Comparison of ENCODE assay signal across 13 cellular contexts in genomic region chr7:42910306-42910705, GRCh38. TPM values are rescaled to one million over a fixed set of nuclear protein-coding genes. Genes with fewer than 3 reads are reported as not detected.
DNase-seq lines count a peak whose midpoint lies in the region; ATAC-seq, FAIRE-seq and TF ChIP-seq lines count a peak whose summit lies in the region.
"Had no signal": no experiment of that assay in that cellular context is flagged by ENCODE, and none has a peak within 500 bp of the region (broad histone marks: within the 10 kb centered on the region; RNA-seq: fewer than 3 reads in every experiment).

No MANE protein-coding gene starts in this region.

- TF ChIP-seq CTCF in HepG2 (CRISPR knock-in tag; IDR thresholded peaks at IDR 0.05) = no peak
- TF ChIP-seq CTCF in right lobe of liver (IDR thresholded peaks at IDR 0.05) = no peak
- no peak for TF ChIP-seq CTCF in keratinocyte (optimal IDR thresholded peaks at IDR 0.05 in 1 of 3, IDR thresholded peaks at IDR 0.05 in 1 of 3, conservative IDR thresholded peaks at IDR 0.05 in 1 of 3; ENCODE audit: extremely low read depth in 1 of 3, insufficient read depth in 2 of 3, low read length in 3 of 3)
- TF ChIP-seq CTCF in type B pancreatic cell (conservative IDR thresholded peaks at IDR 0.05) = no peak

- peak overlapping the region; percentile 85 for H3K4me3 Mint-ChIP-seq in activated T-helper 17 cell treated with anti-CD3 and anti-CD28 coated beads, Interleukin-2, amount 50 U/mL, for 72 hours
- peak overlapping the region; percentile 96 for H3K4me3 Mint-ChIP-seq in type B pancreatic cell

- BruUV-seq in HepG2 (replicated peaks; lab: Mats Ljungman, UMichigan) = TSS peak; percentile 47

- H3K9ac ChIP-seq in HepG2 (ENCODE audit: insufficient read depth, low read depth, low read length) = no peak overlapping the region
- H3K9ac ChIP-seq in keratinocyte (ENCODE audit: control insufficient read depth, extremely low read depth, insufficient read depth, low read length) = no peak overlapping the region

- H3K36me3 ChIP-seq in HepG2 (replicated peaks in 1 of 2; ENCODE audit: control insufficient read depth in 1 of 2, insufficient read depth in 2 of 2, low read length in 2 of 2) (no peaks in the 10 kb centered on the region; a peak in 1 of 5 replicates), right lobe of liver (no peaks in the 10 kb centered on the region), keratinocyte (ENCODE audit: control insufficient read depth in 2 of 2, extremely low read depth in 1 of 2, insufficient read depth in 2 of 2, low read length in 2 of 2) (peaks cover 0 to 4% of the 10 kb centered on the region in 2 experiments)
- H3K36me3 ChIP-seq: colonic mucosa had no signal

- H4K20me1 ChIP-seq in HepG2 (ENCODE audit: insufficient read depth, low read length) (no peaks in the 10 kb centered on the region), keratinocyte (ENCODE audit: control insufficient read depth, extremely low read depth, insufficient read depth, low read length) (no peaks in the 10 kb centered on the region)

- no peak overlapping the region for H3K27ac Mint-ChIP-seq in activated T-helper 17 cell treated with anti-CD3 and anti-CD28 coated beads, Interleukin-2, amount 50 U/mL, for 72 hours
- no peak overlapping the region for H3K27ac Mint-ChIP-seq in type B pancreatic cell

- dilution Hi-C loops in keratinocyte (cut with MboI; ENCODE audit: extremely low pct_ligation_motif_present, low sequenced_read_pairs) = no loop called here

- POLR2A ChIA-PET in HepG2 (lab: Yijun Ruan, JAX) = interaction anchor here (1.0 to 2.1 kb wide), 2 partner anchors 22 kb away, joined by 3 to 7 read pairs; partner anchors contain the start of genes MRPL32 and PSMA2

- H3K27ac ChIP-seq in HepG2 (ENCODE audit: extremely low read length, insufficient read depth, low read length) (no peak overlapping the region), right lobe of liver (no peak overlapping the region), keratinocyte (ENCODE audit: control insufficient read depth, insufficient read depth, low read length) (no peak overlapping the region)
- H3K27ac ChIP-seq: colonic mucosa had no signal

- peak overlapping the region; percentile 76; the same call in 1 of the 2 replicates for H3K4me2 ChIP-seq in HepG2 (ENCODE audit: low read depth, low read length)
- no peak overlapping the region for H3K4me2 ChIP-seq in keratinocyte (ENCODE audit: control insufficient read depth, extremely low read depth, insufficient read depth, low read depth, low read length)

- no peak for FAIRE-seq in HepG2 (lab: Jason Lieb, UNC)
- FAIRE-seq in keratinocyte (lab: Jason Lieb, UNC) = peak; percentile 13

- no peaks in the 10 kb centered on the region for H3K9me1 ChIP-seq in keratinocyte (ENCODE audit: control insufficient read depth, extremely low read depth, insufficient read depth, low read length)

- no peaks in the 10 kb centered on the region for H3K27me3 Mint-ChIP-seq in activated T-helper 17 cell treated with anti-CD3 and anti-CD28 coated beads, Interleukin-2, amount 50 U/mL, for 72 hours
- no peaks in the 10 kb centered on the region for H3K27me3 Mint-ChIP-seq in type B pancreatic cell

- TF ChIP-seq RAD21 in HepG2 (CRISPR knock-in tag; IDR thresholded peaks at IDR 0.05) = no peak

- no peak overlapping the region for H3K4me3 ChIP-seq in HepG2 (replicated peaks in 1 of 3; ENCODE audit: insufficient read depth in 1 of 3, low read depth in 2 of 3, low read length in 3 of 3)
- H3K4me3 ChIP-seq in right lobe of liver = no peak overlapping the region
- no peak overlapping the region for H3K4me3 ChIP-seq in keratinocyte (ENCODE audit: control insufficient read depth in 2 of 3, extremely low read depth in 1 of 3, insufficient read depth in 2 of 3, low read depth in 1 of 3, low read length in 3 of 3)

- TF ChIP-seq EP300 in HepG2 (IDR thresholded peaks at IDR 0.05; ENCODE audit: low read depth in 2 of 2, low read length in 2 of 2) = no peak
- TF ChIP-seq EP300 in HepG2 (CRISPR knock-in tag; IDR thresholded peaks at IDR 0.05; ENCODE audit: borderline replicate concordance) = no peak

- no peak overlapping the region for H2AFZ ChIP-seq in HepG2 (ENCODE audit: low read length)
- H2AFZ ChIP-seq in keratinocyte (ENCODE audit: control insufficient read depth, low read length) = no peak overlapping the region

- TF ChIP-seq POLR2A in HepG2 (IDR thresholded peaks at IDR 0.05; ENCODE audit: insufficient read depth in 1 of 2, low read depth in 2 of 2, low read length in 2 of 2) (no peak), right lobe of liver (IDR thresholded peaks at IDR 0.05) (no peak)

- no peaks in the 10 kb centered on the region for H3K79me2 ChIP-seq in HepG2 (ENCODE audit: insufficient read depth, low read length)
- H3K79me2 ChIP-seq in keratinocyte (ENCODE audit: control insufficient read depth, insufficient read depth, low read length) = peaks cover 3% of the 10 kb centered on the region

- H3K4me1 Mint-ChIP-seq in activated T-helper 17 cell treated with anti-CD3 and anti-CD28 coated beads, Interleukin-2, amount 50 U/mL, for 72 hours = peaks cover 22% of the 10 kb centered on the region
- H3K4me1 Mint-ChIP-seq in type B pancreatic cell (ENCODE audit: unreplicated experiment) = peaks cover 14% of the 10 kb centered on the region

- ATAC-seq in HepG2 (no peak), right lobe of liver (no peak), HG02981 (IDR thresholded peaks at IDR 0.05; ENCODE audit: unreplicated experiment) (no peak)
- no peak for ATAC-seq in activated T-helper 17 cell treated with anti-CD3 and anti-CD28 coated beads, Interleukin-2, amount 50 U/mL, for 72 hours (replicated peaks)
- ATAC-seq: lower lobe of right lung had no signal

- 92% methylated on average over 2 of the region's 2 CpGs for WGBS in HepG2 (ENCODE audit: low lambda C conversion rate)
- WGBS in right lobe of liver (ENCODE audit: insufficient coverage, low coverage, low lambda C conversion rate, missing lambda C conversion rate) = 86% methylated on average over 1 of the region's 2 CpGs

- DNase-seq in HepG2 (ENCODE audit: low spot score) = no peak
- no peak for DNase-seq in right lobe of liver
- no peak for DNase-seq in keratinocyte (ENCODE audit: low read depth, low spot score)
- no peak for DNase-seq in type B pancreatic cell (ENCODE audit: extremely low spot score, unreplicated experiment)
- DNase-seq in RKO (ENCODE audit: low spot score) = no peak
- DNase-seq in epidermal melanocyte (ENCODE audit: insufficient read length, low spot score) = no peak
- DNase-seq: AML-193, colonic mucosa, lower lobe of right lung, NCI-H2107, RPMI8226 had no signal

- H3K36me3 Mint-ChIP-seq in activated T-helper 17 cell treated with anti-CD3 and anti-CD28 coated beads, Interleukin-2, amount 50 U/mL, for 72 hours (ENCODE audit: low read depth) = peaks cover 15% of the 10 kb centered on the region
- H3K36me3 Mint-ChIP-seq in type B pancreatic cell = peaks cover 3% of the 10 kb centered on the region

- no peaks in the 10 kb centered on the region for H3K9me3 Mint-ChIP-seq in activated T-helper 17 cell treated with anti-CD3 and anti-CD28 coated beads, Interleukin-2, amount 50 U/mL, for 72 hours
- H3K9me3 Mint-ChIP-seq in type B pancreatic cell = no peaks in the 10 kb centered on the region

- in situ Hi-C loops in HepG2 (cut with HindIII; ENCODE audit: extremely low pct_ligation_motif_present, low pct_unique_long_range_greater_than_20kb) = no loop called here

- H3K9me3 ChIP-seq in HepG2 (ENCODE audit: low read length) = no peaks in the 10 kb centered on the region
- H3K9me3 ChIP-seq in right lobe of liver = no peaks in the 10 kb centered on the region
- no peaks in the 10 kb centered on the region for H3K9me3 ChIP-seq in keratinocyte (ENCODE audit: control insufficient read depth, low read depth, low read length)
- H3K9me3 ChIP-seq: colonic mucosa, lower lobe of right lung had no signal

- intact Hi-C loops in HepG2 (cut with micrococcal nuclease; ENCODE audit: unreplicated experiment) = loop anchor here (2.0 kb wide), 1 partner anchor 22 kb away; no protein-coding TSS in a partner anchor
- intact Hi-C loops in right lobe of liver (cut with DNase I) = no loop called here

- CTCF ChIA-PET in HepG2 (lab: Yijun Ruan, JAX; ENCODE audit: low intra/inter-chr PET ratio, low total read pairs) = no interaction called here

- peaks cover 59% of the 10 kb centered on the region for H3K4me1 ChIP-seq in HepG2 (ENCODE audit: insufficient read depth, low read length)
- peaks cover 0 to 36% (median 6%) of the 10 kb centered on the region in 4 donors for H3K4me1 ChIP-seq in right lobe of liver
- H3K4me1 ChIP-seq in keratinocyte (ENCODE audit: control insufficient read depth, extremely low read depth, insufficient read depth, low read length) = peaks cover 25% of the 10 kb centered on the region

- no peaks in the 10 kb centered on the region; a peak in 1 of 5 replicates for H3K27me3 ChIP-seq in HepG2 (ENCODE audit: control insufficient read depth in 1 of 2, insufficient read depth in 2 of 2, low read length in 2 of 2)
- no peaks in the 10 kb centered on the region for H3K27me3 ChIP-seq in right lobe of liver
- no peaks in the 10 kb centered on the region for H3K27me3 ChIP-seq in keratinocyte (ENCODE audit: control insufficient read depth, extremely low read depth, insufficient read depth, low read length)
- H3K27me3 ChIP-seq: colonic mucosa had no signal

RNA-seq across cellular contexts. Expression of gene C7orf25, which starts 1.6 kb away (rescaled TPM):
- 1.1 and 1.3 TPM in 2 replicates for total RNA-seq in HepG2 (2016; rRNA removed; fragmentation: Illumina TruSeq; extraction: Trizol)
- 0.51 and 0.97 TPM in 2 replicates for total RNA-seq in HepG2 (2016; cell fraction: cytosol; rRNA removed; fragmentation: Illumina TruSeq; extraction: Trizol; ENCODE audit: low read depth)
- total RNA-seq in HepG2 (2016; cell fraction: insoluble cytoplasmic fraction; rRNA removed; fragmentation: Illumina TruSeq; extraction: Trizol) = 1.2 and 2.0 TPM in 2 replicates
- total RNA-seq in HepG2 (2016; cell fraction: membrane; rRNA removed; fragmentation: Illumina TruSeq; extraction: Trizol) = 1.1 and 1.8 TPM in 2 replicates
- total RNA-seq in HepG2 (2016; cell fraction: nucleus; rRNA removed; fragmentation: Illumina TruSeq; extraction: Trizol) = 3.3 and 4.3 TPM in 2 replicates
- 0.37 and 0.68 TPM in 2 replicates for polyA plus RNA-seq in HepG2 (2011; rRNA removed)
- 0.25 and 0.97 TPM in 2 replicates for polyA plus RNA-seq in HepG2 (2011; cell fraction: cytosol; rRNA removed)
- polyA plus RNA-seq in HepG2 (2011; cell fraction: nucleus; rRNA removed) = 0.48 and 0.66 TPM in 2 replicates
- 0.54 and 1.2 TPM in 2 replicates for polyA plus RNA-seq in HepG2 (2012)
- 0.60 and 0.75 TPM in 2 replicates for polyA plus RNA-seq in HepG2 (2016; cell fraction: cytosol; fragmentation: Illumina TruSeq; extraction: Trizol; ENCODE audit: low read depth)
- 1.4 and 1.5 TPM in 2 replicates for polyA plus RNA-seq in HepG2 (2016; cell fraction: insoluble cytoplasmic fraction; fragmentation: Illumina TruSeq; extraction: Trizol; ENCODE audit: low read depth)
- polyA plus RNA-seq in HepG2 (2016; cell fraction: membrane; fragmentation: Illumina TruSeq; extraction: Trizol; ENCODE audit: low read depth) = 0.36 and 0.58 TPM in 2 replicates
- polyA plus RNA-seq in HepG2 (2016; cell fraction: nucleus; fragmentation: Illumina TruSeq; extraction: Trizol; ENCODE audit: insufficient read depth, low read depth) = 2.2 and 3.3 TPM in 2 replicates
- polyA minus RNA-seq in HepG2 (2011; rRNA and poly(A)+ RNA removed; ENCODE audit: low replicate concordance) = 0.76 and 2.8 TPM in 2 replicates
- 0.99 TPM in 1 of 2 replicates, not detected in the other for polyA minus RNA-seq in HepG2 (2011; cell fraction: cytosol; rRNA and poly(A)+ RNA removed)
- 7.0 and 9.9 TPM in 2 replicates for polyA minus RNA-seq in HepG2 (2011; cell fraction: nucleus; rRNA and poly(A)+ RNA removed)
- total RNA-seq in right lobe of liver = 1 to 10 TPM; 2.4 to 6.7 (median 3.7) TPM
- total RNA-seq in activated T-helper 17 cell treated with anti-CD3 and anti-CD28 coated beads, Interleukin-2, amount 50 U/mL, for 72 hours = 1 to 10 TPM; 2.4 to 3.9 TPM
- 3.1 to 7.4 TPM (median 4.4 TPM) in 3 replicates for polyA plus RNA-seq in keratinocyte
- 0.74 TPM for polyA plus RNA-seq in keratinocyte (2011; ENCODE audit: low read depth)
- 2.9 and 5.3 TPM in 2 replicates for polyA plus RNA-seq in keratinocyte (2011; cell fraction: cytosol; rRNA removed)
- polyA plus RNA-seq in keratinocyte (2011; cell fraction: nucleus; rRNA removed) = 4.2 TPM in 2 replicates
- polyA plus RNA-seq in keratinocyte (2012; ENCODE audit: low replicate concordance) = 2.2 and 5.4 TPM in 2 replicates
- polyA minus RNA-seq in keratinocyte = 0.49 to 1.9 TPM in 2 of 3 replicates, not detected in the other
- polyA minus RNA-seq in keratinocyte (2011; cell fraction: cytosol; rRNA and poly(A)+ RNA removed) = 5.6 TPM
- polyA minus RNA-seq in keratinocyte (2011; cell fraction: nucleus; rRNA and poly(A)+ RNA removed) = 2.1 and 3.2 TPM in 2 replicates
- 4.5 and 8.1 TPM in 2 replicates for total RNA-seq in type B pancreatic cell (ENCODE audit: low replicate concordance)

RNA-seq across cellular contexts. Expression of gene PSMA2, which starts 21.7 kb away (rescaled TPM):
- total RNA-seq in HepG2 (2016; rRNA removed; fragmentation: Illumina TruSeq; extraction: Trizol) (266 and 383 TPM in 2 replicates), right lobe of liver (10 to 100 TPM; 40.9 to 79.5 (median 67.5) TPM), type B pancreatic cell (ENCODE audit: low replicate concordance) (83.6 and 99.3 TPM in 2 replicates)
- total RNA-seq in HepG2 (2016; cell fraction: cytosol; rRNA removed; fragmentation: Illumina TruSeq; extraction: Trizol; ENCODE audit: low read depth) = 61.3 and 61.8 TPM in 2 replicates
- total RNA-seq in HepG2 (2016; cell fraction: insoluble cytoplasmic fraction; rRNA removed; fragmentation: Illumina TruSeq; extraction: Trizol) = 256 and 402 TPM in 2 replicates
- 95.4 and 107 TPM in 2 replicates for total RNA-seq in HepG2 (2016; cell fraction: membrane; rRNA removed; fragmentation: Illumina TruSeq; extraction: Trizol)
- 88.0 and 90.0 TPM in 2 replicates for total RNA-seq in HepG2 (2016; cell fraction: nucleus; rRNA removed; fragmentation: Illumina TruSeq; extraction: Trizol)
- polyA plus RNA-seq in HepG2 (2011; rRNA removed) (76.8 and 125 TPM in 2 replicates), keratinocyte (112 to 251 TPM (median 135 TPM) in 3 replicates)
- polyA plus RNA-seq in HepG2 (2011; cell fraction: cytosol; rRNA removed) = 66.2 and 82.5 TPM in 2 replicates
- polyA plus RNA-seq in HepG2 (2011; cell fraction: nucleus; rRNA removed) = 17.0 and 19.6 TPM in 2 replicates
- 114 and 146 TPM in 2 replicates for polyA plus RNA-seq in HepG2 (2012)
- 58.3 and 63.3 TPM in 2 replicates for polyA plus RNA-seq in HepG2 (2016; cell fraction: cytosol; fragmentation: Illumina TruSeq; extraction: Trizol; ENCODE audit: low read depth)
- 295 and 339 TPM in 2 replicates for polyA plus RNA-seq in HepG2 (2016; cell fraction: insoluble cytoplasmic fraction; fragmentation: Illumina TruSeq; extraction: Trizol; ENCODE audit: low read depth)
- polyA plus RNA-seq in HepG2 (2016; cell fraction: membrane; fragmentation: Illumina TruSeq; extraction: Trizol; ENCODE audit: low read depth) = 78.4 and 83.3 TPM in 2 replicates
- 125 and 126 TPM in 2 replicates for polyA plus RNA-seq in HepG2 (2016; cell fraction: nucleus; fragmentation: Illumina TruSeq; extraction: Trizol; ENCODE audit: insufficient read depth, low read depth)
- 14.4 and 18.8 TPM in 2 replicates for polyA minus RNA-seq in HepG2 (2011; rRNA and poly(A)+ RNA removed; ENCODE audit: low replicate concordance)
- 33.7 and 36.6 TPM in 2 replicates for polyA minus RNA-seq in HepG2 (2011; cell fraction: cytosol; rRNA and poly(A)+ RNA removed)
- 23.6 and 27.7 TPM in 2 replicates for polyA minus RNA-seq in HepG2 (2011; cell fraction: nucleus; rRNA and poly(A)+ RNA removed)
- total RNA-seq in activated T-helper 17 cell treated with anti-CD3 and anti-CD28 coated beads, Interleukin-2, amount 50 U/mL, for 72 hours = 100 to 1,000 TPM; 124 to 179 TPM
- 32.6 TPM for polyA plus RNA-seq in keratinocyte (2011; ENCODE audit: low read depth)
- polyA plus RNA-seq in keratinocyte (2011; cell fraction: cytosol; rRNA removed) = 115 and 225 TPM in 2 replicates
- polyA plus RNA-seq in keratinocyte (2011; cell fraction: nucleus; rRNA removed) = 55.7 and 103 TPM in 2 replicates
- polyA plus RNA-seq in keratinocyte (2012; ENCODE audit: low replicate concordance) = 134 and 135 TPM in 2 replicates
- polyA minus RNA-seq in keratinocyte = 0.30 to 33.5 TPM (median 16.4 TPM) in 3 replicates
- 21.7 TPM for polyA minus RNA-seq in keratinocyte (2011; cell fraction: cytosol; rRNA and poly(A)+ RNA removed)
- polyA minus RNA-seq in keratinocyte (2011; cell fraction: nucleus; rRNA and poly(A)+ RNA removed) = 6.0 and 8.7 TPM in 2 replicates

RNA-seq across cellular contexts. Expression of gene MRPL32, which starts 21.9 kb away (rescaled TPM):
- total RNA-seq in HepG2 (2016; rRNA removed; fragmentation: Illumina TruSeq; extraction: Trizol) (56.0 and 81.2 TPM in 2 replicates), right lobe of liver (10 to 100 TPM; 29.9 to 52.2 (median 43.9) TPM), type B pancreatic cell (ENCODE audit: low replicate concordance) (57.6 and 62.8 TPM in 2 replicates)
- total RNA-seq in HepG2 (2016; cell fraction: cytosol; rRNA removed; fragmentation: Illumina TruSeq; extraction: Trizol; ENCODE audit: low read depth) = 31.6 and 32.4 TPM in 2 replicates
- 55.0 and 77.6 TPM in 2 replicates for total RNA-seq in HepG2 (2016; cell fraction: insoluble cytoplasmic fraction; rRNA removed; fragmentation: Illumina TruSeq; extraction: Trizol)
- total RNA-seq in HepG2 (2016; cell fraction: membrane; rRNA removed; fragmentation: Illumina TruSeq; extraction: Trizol) = 27.6 and 29.5 TPM in 2 replicates
- 66.7 and 77.9 TPM in 2 replicates for total RNA-seq in HepG2 (2016; cell fraction: nucleus; rRNA removed; fragmentation: Illumina TruSeq; extraction: Trizol)
- polyA plus RNA-seq in HepG2 (2011; rRNA removed) (28.9 and 39.0 TPM in 2 replicates), keratinocyte (55.7 to 86.1 TPM (median 81.1 TPM) in 3 replicates)
- 29.1 and 33.6 TPM in 2 replicates for polyA plus RNA-seq in HepG2 (2011; cell fraction: cytosol; rRNA removed)
- 31.9 and 36.0 TPM in 2 replicates for polyA plus RNA-seq in HepG2 (2011; cell fraction: nucleus; rRNA removed)
- polyA plus RNA-seq in HepG2 (2012) = 43.4 and 46.6 TPM in 2 replicates
- polyA plus RNA-seq in HepG2 (2016; cell fraction: cytosol; fragmentation: Illumina TruSeq; extraction: Trizol; ENCODE audit: low read depth) = 22.3 and 23.5 TPM in 2 replicates
- 55.4 and 63.5 TPM in 2 replicates for polyA plus RNA-seq in HepG2 (2016; cell fraction: insoluble cytoplasmic fraction; fragmentation: Illumina TruSeq; extraction: Trizol; ENCODE audit: low read depth)
- 20.8 and 23.1 TPM in 2 replicates for polyA plus RNA-seq in HepG2 (2016; cell fraction: membrane; fragmentation: Illumina TruSeq; extraction: Trizol; ENCODE audit: low read depth)
- polyA plus RNA-seq in HepG2 (2016; cell fraction: nucleus; fragmentation: Illumina TruSeq; extraction: Trizol; ENCODE audit: insufficient read depth, low read depth) = 123 and 127 TPM in 2 replicates
- 5.4 and 5.9 TPM in 2 replicates for polyA minus RNA-seq in HepG2 (2011; rRNA and poly(A)+ RNA removed; ENCODE audit: low replicate concordance)
- 11.1 and 11.3 TPM in 2 replicates for polyA minus RNA-seq in HepG2 (2011; cell fraction: cytosol; rRNA and poly(A)+ RNA removed)
- polyA minus RNA-seq in HepG2 (2011; cell fraction: nucleus; rRNA and poly(A)+ RNA removed) = 23.7 and 27.7 TPM in 2 replicates
- 10 to 100 TPM; 40.5 to 68.7 TPM for total RNA-seq in activated T-helper 17 cell treated with anti-CD3 and anti-CD28 coated beads, Interleukin-2, amount 50 U/mL, for 72 hours
- 154 TPM for polyA plus RNA-seq in keratinocyte (2011; ENCODE audit: low read depth)
- 62.7 and 86.1 TPM in 2 replicates for polyA plus RNA-seq in keratinocyte (2011; cell fraction: cytosol; rRNA removed)
- 76.8 and 103 TPM in 2 replicates for polyA plus RNA-seq in keratinocyte (2011; cell fraction: nucleus; rRNA removed)
- 63.5 and 65.1 TPM in 2 replicates for polyA plus RNA-seq in keratinocyte (2012; ENCODE audit: low replicate concordance)
- polyA minus RNA-seq in keratinocyte = 7.0 to 22.2 TPM (median 11.7 TPM) in 3 replicates
- 23.0 TPM for polyA minus RNA-seq in keratinocyte (2011; cell fraction: cytosol; rRNA and poly(A)+ RNA removed)
- 7.6 and 16.0 TPM in 2 replicates for polyA minus RNA-seq in keratinocyte (2011; cell fraction: nucleus; rRNA and poly(A)+ RNA removed)
